In the genomic region with DNA sequence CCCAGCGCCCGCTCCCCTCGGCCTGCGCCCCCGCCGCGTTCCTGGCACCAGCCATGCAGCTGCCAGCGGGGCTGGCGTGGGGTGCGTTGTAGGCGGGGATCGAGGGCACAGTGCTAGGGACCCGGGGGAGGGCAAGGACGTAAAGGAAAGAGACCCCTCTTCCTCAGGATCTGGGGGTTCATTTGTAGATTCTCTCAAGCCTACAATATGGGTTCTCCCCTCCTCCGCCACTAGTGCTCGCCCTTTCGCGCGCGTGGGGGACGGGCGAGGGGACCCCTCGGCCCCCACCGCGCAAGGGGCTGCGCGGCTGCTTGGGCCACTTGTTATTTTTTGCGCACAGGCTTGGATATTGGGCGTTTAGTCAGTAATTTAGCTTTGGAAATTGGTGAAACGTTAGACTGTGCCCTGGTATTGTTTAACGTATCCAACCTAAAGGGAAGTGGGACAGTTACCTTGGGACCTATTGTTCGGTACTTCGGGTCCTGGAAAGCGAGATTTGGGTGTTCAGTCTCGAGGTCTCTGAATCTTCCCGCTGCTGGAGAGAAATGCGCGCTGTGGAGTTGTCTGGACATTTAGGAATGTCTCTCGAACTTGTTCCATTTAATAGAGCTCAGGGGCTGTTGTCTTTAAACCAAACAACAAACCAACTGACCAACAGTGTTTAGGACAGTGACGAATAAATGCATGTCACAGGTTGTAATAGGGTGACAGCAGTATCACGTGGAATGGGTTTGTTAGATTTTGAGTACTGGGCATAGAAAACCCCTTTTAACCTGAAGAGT, we compare ENCODE assay signal across 8 cellular contexts. TPM values are rescaled to one million over a fixed set of nuclear protein-coding genes. Genes with fewer than 3 reads are reported as not detected.
A peak's percentile ranks its signal among the peaks of the same experiment; 100 is the strongest.
DNase-seq lines count a peak whose midpoint lies in the region; ATAC-seq, FAIRE-seq and TF ChIP-seq lines count a peak whose summit lies in the region.

No MANE protein-coding gene starts in this region.

- H3K4me2 ChIP-seq in SU-DHL-6 (ENCODE audit: low read depth, low read length, poor library complexity, severe bottlenecking): peak overlapping the region; percentile 73

- FAIRE-seq in pancreas (lab: Jason Lieb, UNC): no peak

- H3K79me2 ChIP-seq in SU-DHL-6 (ENCODE audit: insufficient read depth, low read length): no peaks in the 10 kb centered on the region

- WGBS in pancreas, 2 donors: 1% methylated on average over 33 to 41 of the region's 41 CpGs

- H3K27ac ChIP-seq in SU-DHL-6 (ENCODE audit: low read depth, low read length) (no peak overlapping the region), foreskin keratinocyte (peak overlapping the region; percentile 38), pancreas (peak overlapping the region; percentile 35 to 85 (median 66))

- H4K20me1 ChIP-seq in SU-DHL-6 (ENCODE audit: low read depth, low read length): no peaks in the 10 kb centered on the region

- peaks cover 15% of the 10 kb centered on the region for H3F3A ChIP-seq in SU-DHL-6 (ENCODE audit: insufficient read depth)

- TF ChIP-seq CTCF in SU-DHL-6 (IDR thresholded peaks at IDR 0.05; ENCODE audit: insufficient read depth, low read length, poor library complexity, severe bottlenecking) (peak; percentile 16), foreskin keratinocyte (conservative IDR thresholded peaks at IDR 0.05) (no peak), pancreas (IDR thresholded peaks at IDR 0.05) (no peak)

- H3K36me3 ChIP-seq in SU-DHL-6 (ENCODE audit: low read length) (no peaks in the 10 kb centered on the region), pancreas (no peaks in the 10 kb centered on the region)

- ATAC-seq in GM19372 (IDR thresholded peaks at IDR 0.05; ENCODE audit: low read depth, unreplicated experiment): peak; percentile 21
- peak; percentile 30 for ATAC-seq in HG03354 (IDR thresholded peaks at IDR 0.05; ENCODE audit: poor library complexity, severe bottlenecking, unreplicated experiment)
- peak; percentile 13 for ATAC-seq in foreskin keratinocyte
- ATAC-seq in pancreas: peak; percentile 18 to 30 (median 22)

- H3K9ac ChIP-seq in SU-DHL-6 (ENCODE audit: low read length): peak overlapping the region; percentile 63

- peak; percentile 17 for DNase-seq in DMS53 treated with DMSO at 0.1 percent for 48 hours (lab: John Stamatoyannopoulos, UW; ENCODE audit: unreplicated experiment)
- DNase-seq in foreskin keratinocyte: peak in 1 of 2 donors; percentile 51
- DNase-seq in pancreas: peak in 2 of 6 donors; percentile 7 to 25
- no peak for DNase-seq in NCI-H1105 (lab: John Stamatoyannopoulos, UW)
- DNase-seq in effector CD8-positive, alpha-beta T cell (lab: John Stamatoyannopoulos, UW): no peak

- H3K27me3 ChIP-seq in SU-DHL-6 (ENCODE audit: low read length) (no peaks in the 10 kb centered on the region), foreskin keratinocyte (no peaks in the 10 kb centered on the region), pancreas (no peaks in the 10 kb centered on the region)

- H2AFZ ChIP-seq in SU-DHL-6 (ENCODE audit: low read depth, low read length, severe bottlenecking): peak overlapping the region; percentile 98

- H3K4me3 ChIP-seq in SU-DHL-6 (ENCODE audit: insufficient read depth, low read length, poor library complexity, severe bottlenecking) (peak overlapping the region; percentile 67), pancreas (peak overlapping the region; percentile 63 to 82 (median 74))

- intact Hi-C loops in pancreas (cut with DNase I): no loop called here

- H3K4me1 ChIP-seq in foreskin keratinocyte: peaks cover 3% of the 10 kb centered on the region
- H3K4me1 ChIP-seq in pancreas: no peaks in the 10 kb centered on the region

- H3K9me2 ChIP-seq in SU-DHL-6 (replicated peaks; ENCODE audit: insufficient read depth, low read length): no peaks in the 10 kb centered on the region

- H3K9me3 ChIP-seq in SU-DHL-6 (ENCODE audit: insufficient read depth, low read length) (no peaks in the 10 kb centered on the region), pancreas (no peaks in the 10 kb centered on the region)

RNA-seq across cellular contexts. Expression of gene CDK14, which starts 0.8 kb away (rescaled TPM):
- total RNA-seq in foreskin keratinocyte (8.1 and 9.5 TPM in 2 replicates), pancreas (10 to 100 TPM; 17.6 to 48.3 (median 29.6) TPM)
- polyA plus RNA-seq in foreskin keratinocyte (1.7 and 1.8 TPM in 2 replicates), pancreas (1 to 10 TPM; 4.5 to 7.6 TPM)
